In the genomic region with DNA sequence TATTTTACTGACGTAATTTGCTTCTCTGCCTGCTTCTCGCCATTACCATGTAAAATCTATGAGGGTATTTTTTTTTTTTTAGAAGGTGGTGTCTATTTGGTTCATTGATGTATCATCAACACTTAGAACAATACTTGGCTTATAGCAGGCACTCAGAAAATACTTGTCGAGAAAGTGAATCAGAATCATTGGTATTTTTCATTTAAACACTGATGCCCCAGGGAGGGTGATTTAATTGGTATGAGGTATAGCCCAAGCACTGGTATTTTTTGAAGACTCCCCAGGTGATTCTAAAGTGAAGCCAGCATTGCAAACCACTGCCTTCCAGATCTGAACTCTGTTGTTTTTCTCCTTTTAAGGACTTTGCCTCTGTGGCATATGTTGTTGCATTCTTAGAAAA, we compare ENCODE assay signal across 34 cellular contexts. TPM values are rescaled to one million over a fixed set of nuclear protein-coding genes. Genes with fewer than 3 reads are reported as not detected.
"Had no signal": no experiment of that assay in that cellular context is flagged by ENCODE, and none has a peak within 500 bp of the region (broad histone marks: within the 10 kb centered on the region; RNA-seq: fewer than 3 reads in every experiment).

No MANE protein-coding gene starts in this region.

- H3K36me3 ChIP-seq: MG63 had no signal

- H3K27ac ChIP-seq: KMS-11 had no signal

- H3K9ac ChIP-seq: KMS-11 had no signal

- H3K4me3 ChIP-seq: MG63 had no signal

- H3K27me3 ChIP-seq: MG63 had no signal

- DNase-seq: Karpas-422, Kasumi-1, KBM-7, KG1, MG63, MM.1S, MV-4-11, NCI-H1048, NCI-H1092, NCI-H1092 treated with DMSO at 0.1 percent for 48 hours, NCI-H1417, NCI-H1417 treated with DMSO at 0.1 percent for 48 hours, NCI-H1436, NCI-H1436 treated with DMSO at 0.1 percent for 48 hours, NCI-H146, NCI-H1694, NCI-H1694 treated with DMSO at 0.1 percent for 48 hours, NCI-H187, NCI-H187 treated with DMSO at 0.1 percent for 48 hours, NCI-H1930, NCI-H2029, NCI-H2081 treated with DMSO at 0.1 percent for 48 hours, NCI-H2107, NCI-H2171, NCI-H2227 treated with DMSO at 0.1 percent for 48 hours, NCI-H226, NCI-H446, NCI-H446 treated with DMSO at 0.1 percent for 48 hours, NCI-H510A, NCI-H510A treated with DMSO at 0.1 percent for 48 hours, NCI-H524 had no signal

- H3K4me2 ChIP-seq: KMS-11 had no signal

RNA-seq across cellular contexts. Expression of gene PDZD2, which starts 16.6 kb away (rescaled TPM):
- total RNA-seq: LHCN-M2, NCI-H460 had no signal
